28 cellular contexts compared by ENCODE assay signal in the genomic region with DNA sequence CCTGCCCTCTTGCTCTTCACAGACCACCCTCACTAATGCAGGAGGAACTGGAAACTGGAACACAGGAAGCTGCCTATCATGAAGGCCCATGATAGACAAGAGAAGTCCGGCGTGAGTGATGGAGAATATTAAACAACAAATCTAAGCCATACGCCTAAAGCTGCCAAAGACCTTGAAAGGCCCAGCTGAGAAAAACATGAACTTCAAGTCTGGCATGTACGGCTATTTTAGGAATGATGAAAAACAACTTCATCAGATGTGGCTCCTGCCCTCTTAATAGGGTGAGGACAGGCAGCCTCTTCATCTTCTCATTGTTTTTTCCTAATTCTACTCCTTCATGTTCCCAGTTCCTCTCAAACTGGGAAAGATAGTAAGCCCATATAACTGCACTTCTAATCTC. TPM values are rescaled to one million over a fixed set of nuclear protein-coding genes. Genes with fewer than 3 reads are reported as not detected.
"Had no signal": no experiment of that assay in that cellular context is flagged by ENCODE, and none has a peak within 500 bp of the region (broad histone marks: within the 10 kb centered on the region; RNA-seq: fewer than 3 reads in every experiment).

No MANE protein-coding gene starts in this region.

- H3K4me2 ChIP-seq: hepatocyte had no signal

- ATAC-seq: gastrocnemius medialis; left cardiac atrium; left lung; naive thymus-derived CD8-positive, alpha-beta T cell; psoas muscle; right cardiac atrium; stimulated activated memory B cell treated with anti-CD40 and anti-IgM and Interleukin-4, amounts not matched to agents 10 μg/mL and 1 μg/mL and 100 μg/mL, for 72 hours had no signal

- H3K9me3 ChIP-seq: gastrocnemius medialis, left lung, psoas muscle, spleen, suprapubic skin had no signal

- H3K27me3 Mint-ChIP-seq: stimulated activated memory B cell treated with anti-CD40 and anti-IgM and Interleukin-4, amounts not matched to agents 10 μg/mL and 1 μg/mL and 100 μg/mL, for 72 hours had no signal

- H3K4me1 Mint-ChIP-seq: nephron progenitor cell; stimulated activated memory B cell treated with anti-CD40 and anti-IgM and Interleukin-4, amounts not matched to agents 10 μg/mL and 1 μg/mL and 100 μg/mL, for 72 hours had no signal

- H3K9me3 Mint-ChIP-seq: naive thymus-derived CD8-positive, alpha-beta T cell; stimulated activated memory B cell treated with anti-CD40 and anti-IgM and Interleukin-4, amounts not matched to agents 10 μg/mL and 1 μg/mL and 100 μg/mL, for 72 hours; stimulated activated naive CD8-positive, alpha-beta T cell treated with anti-CD3 and anti-CD28 coated beads, Interleukin-15, Interleukin-2, amounts not matched to agents 100 ng/mL and 50 ng/mL, for 24 hours had no signal

- H3K4me3 Mint-ChIP-seq: naive thymus-derived CD8-positive, alpha-beta T cell; nephron progenitor cell; stimulated activated memory B cell treated with anti-CD40 and anti-IgM and Interleukin-4, amounts not matched to agents 10 μg/mL and 1 μg/mL and 100 μg/mL, for 72 hours; stimulated activated naive CD8-positive, alpha-beta T cell treated with anti-CD3 and anti-CD28 coated beads, Interleukin-15, Interleukin-2, amounts not matched to agents 100 ng/mL and 50 ng/mL, for 24 hours had no signal

- H3K4me3 ChIP-seq: dorsolateral prefrontal cortex, gastrocnemius medialis, hepatocyte, left lung, psoas muscle, skin epidermis, spleen, suprapubic skin had no signal

- H3K27me3 ChIP-seq: dorsolateral prefrontal cortex, gastrocnemius medialis, hepatocyte, left lung, suprapubic skin had no signal

- H2AFZ ChIP-seq: hepatocyte had no signal

- H3K4me1 ChIP-seq: gastrocnemius medialis, left lung, psoas muscle, spleen had no signal

- H3K79me2 ChIP-seq: hepatocyte had no signal

- H3K36me3 ChIP-seq: gastrocnemius medialis, spleen, suprapubic skin had no signal

- H3K27ac ChIP-seq: dorsolateral prefrontal cortex, gastrocnemius medialis, hepatocyte, left lung, psoas muscle, skin epidermis, spleen, suprapubic skin had no signal

- DNase-seq: cerebellar nuclear complex; dorsolateral prefrontal cortex; effector CD4-positive, alpha-beta T cell; foreskin fibroblast; gastrocnemius medialis; head of caudate nucleus; left cardiac atrium; left lung; mesenchymal stem cell; midbrain; naive thymus-derived CD8-positive, alpha-beta T cell; nephron progenitor cell; nucleus accumbens; psoas muscle; right cardiac atrium; spleen; stimulated activated CD4-positive, alpha-beta T cell treated with anti-CD3 and anti-CD28 coated beads, Interleukin-4, amount 100 ng/mL, for 4 hours had no signal

- H3K27ac Mint-ChIP-seq: naive thymus-derived CD8-positive, alpha-beta T cell; nephron progenitor cell; stimulated activated memory B cell treated with anti-CD40 and anti-IgM and Interleukin-4, amounts not matched to agents 10 μg/mL and 1 μg/mL and 100 μg/mL, for 72 hours; stimulated activated naive CD8-positive, alpha-beta T cell treated with anti-CD3 and anti-CD28 coated beads, Interleukin-15, Interleukin-2, amounts not matched to agents 100 ng/mL and 50 ng/mL, for 24 hours had no signal

RNA-seq across cellular contexts. Expression of gene FBP1, which starts 20.3 kb away (rescaled TPM):
- total RNA-seq: lung microvascular endothelial cell, osteocyte had no signal

RNA-seq across cellular contexts. Expression of gene FBP2, which starts 25.4 kb away (rescaled TPM):
- total RNA-seq: glomerular endothelial cell; kidney epithelial cell; left lung; lung microvascular endothelial cell; mucosa of gallbladder; naive thymus-derived CD8-positive, alpha-beta T cell; osteocyte; renal cortical epithelial cell; spleen; suprapubic skin had no signal
